1 cellular context compared by ENCODE assay signal in genomic region chr4:82373816-82374740, GRCh38.
TF ChIP-seq lines count a peak whose summit lies in the region.

TSS of gene HNRNPD (minus strand) at chr4:82373991. CDS start at chr4:82373678, 313 bp downstream.

TF ChIP-seq in GM12878, 131 proteins besides CTCF, POLR2A, EP300 and RAD21 (continued from another document):
- TF ChIP-seq ZNF592 (IDR thresholded peaks at IDR 0.05), result no peak
- TF ChIP-seq MYB (IDR thresholded peaks at IDR 0.05; ENCODE audit: borderline replicate concordance, low read depth, low read length), result no peak
- TF ChIP-seq CHD2 (IDR thresholded peaks at IDR 0.05; ENCODE audit: borderline replicate concordance, low read depth, low read length), result peak; percentile 79
- no peak for TF ChIP-seq SREBF2 (IDR thresholded peaks at IDR 0.05; ENCODE audit: low read length)
